ENCODE assay signal across 8 cellular contexts in the genomic region with DNA sequence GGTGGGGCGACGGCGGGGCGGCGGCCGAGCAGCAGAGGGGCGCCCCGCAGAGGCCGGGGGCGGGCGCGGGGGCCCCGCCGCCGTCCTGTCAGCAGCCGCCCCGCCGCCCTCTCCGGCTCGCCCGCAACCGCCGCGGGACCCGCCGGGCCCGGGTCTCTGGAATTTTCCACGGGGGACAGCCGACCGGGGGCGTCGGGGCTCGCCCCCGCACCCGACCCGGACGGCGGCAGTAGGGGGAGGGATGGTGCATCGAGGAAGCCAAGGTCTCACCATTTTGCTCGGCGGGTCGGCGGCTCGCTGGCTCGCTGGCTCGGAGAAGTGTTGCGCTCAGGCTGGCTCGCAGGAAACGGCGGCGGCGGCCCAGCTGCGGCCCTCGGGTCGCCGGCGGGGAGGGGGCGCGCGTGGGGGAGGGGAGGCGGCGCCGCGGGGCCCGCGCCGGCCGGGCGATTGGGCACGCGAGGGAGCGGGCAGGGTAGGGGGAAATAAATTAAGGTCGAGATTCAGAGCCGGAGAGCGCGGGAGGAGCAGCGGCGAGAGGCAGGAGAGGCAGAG. TPM values are rescaled to one million over a fixed set of nuclear protein-coding genes. Genes with fewer than 3 reads are reported as not detected.
DNase-seq lines count a peak whose midpoint lies in the region; ATAC-seq, FAIRE-seq and TF ChIP-seq lines count a peak whose summit lies in the region.

No MANE protein-coding gene starts in this region.

- no peaks in the 10 kb centered on the region for H3K27me3 ChIP-seq in bronchial epithelial cell (ENCODE audit: control insufficient read depth, insufficient read depth, low read length)
- no peaks in the 10 kb centered on the region for H3K27me3 ChIP-seq in right lobe of liver

- peak overlapping the region; percentile 97 for H3K27ac ChIP-seq in VCaP
- H3K27ac ChIP-seq in right lobe of liver = peak overlapping the region; percentile 70 to 94 (median 85)

- peak overlapping the region; percentile 93 for H3K4me3 ChIP-seq in bronchial epithelial cell (ENCODE audit: low read depth, low read length)
- peak overlapping the region; percentile 45 to 70 (median 66) for H3K4me3 ChIP-seq in right lobe of liver

- no peak for FAIRE-seq in bronchial epithelial cell (lab: Jason Lieb, UNC)

- DNase-seq in NCI-H1417 (lab: John Stamatoyannopoulos, UW) (peak in 2 of 3 experiments; percentile 41 to 77), NCI-H1417 treated with DMSO at 0.1 percent for 48 hours (lab: John Stamatoyannopoulos, UW) (no peak), bronchial epithelial cell (ENCODE audit: low read depth) (no peak), right lobe of liver (peak; percentile 46 to 70 (median 61)), midbrain (lab: John Stamatoyannopoulos, UW) (no peak)
- peak; percentile 24 for DNase-seq in stimulated activated CD8-positive, alpha-beta memory T cell treated with anti-CD3 and anti-CD28 coated beads, Interleukin-12 subunit alpha, Interleukin-12 subunit beta, amount 100 ng/mL, for 1 hour (ENCODE audit: low read depth)

- ATAC-seq in HG03025 (IDR thresholded peaks at IDR 0.05; ENCODE audit: low FRiP score, unreplicated experiment) = peak; percentile 11
- ATAC-seq in right lobe of liver = peak in 1 of 4 donors; percentile 2

- intact Hi-C loops in right lobe of liver (cut with DNase I) = no loop called here

- TF ChIP-seq CTCF in VCaP (conservative IDR thresholded peaks at IDR 0.05) = no peak
- no peak for TF ChIP-seq CTCF in bronchial epithelial cell (IDR thresholded peaks at IDR 0.05; ENCODE audit: insufficient read depth, low read length, severe bottlenecking)
- no peak for TF ChIP-seq CTCF in right lobe of liver (IDR thresholded peaks at IDR 0.05)

- H3K9me3 ChIP-seq in right lobe of liver = no peaks in the 10 kb centered on the region

- TF ChIP-seq POLR2A in right lobe of liver (IDR thresholded peaks at IDR 0.05) = no peak

- peaks cover 0 to 30% (median 16%) of the 10 kb centered on the region in 4 donors for H3K4me1 ChIP-seq in right lobe of liver

- WGBS in right lobe of liver (ENCODE audit: insufficient coverage, low coverage, low lambda C conversion rate, missing lambda C conversion rate) = under 1% methylated on average over 28 of the region's 78 CpGs

- H3K36me3 ChIP-seq in bronchial epithelial cell (ENCODE audit: control insufficient read depth, insufficient read depth, low read length) (no peaks in the 10 kb centered on the region), right lobe of liver (no peaks in the 10 kb centered on the region)

RNA-seq across cellular contexts. Expression of gene PPP3R1, which starts 0.4 kb away (rescaled TPM):
- 19.2 and 26.5 TPM in 2 replicates for total RNA-seq in bronchial epithelial cell
- total RNA-seq in right lobe of liver = 10 to 100 TPM; 21.0 to 37.9 (median 27.2) TPM

Comparison
In these comparisons a context has a peak if more than half of its experiments do, and no peak if none do; other contexts are left out.
1. DNase-seq: peak in NCI-H1417 (2 of 3), right lobe of liver (3 of 3) and stimulated activated CD8-positive, alpha-beta memory T cell treated with anti-CD3 and anti-CD28 coated beads, Interleukin-12 subunit alpha, Interleukin-12 subunit beta, amount 100 ng/mL, for 1 hour (single experiment); none in NCI-H1417 treated with DMSO at 0.1 percent for 48 hours (single experiment), bronchial epithelial cell (single experiment) and midbrain (single experiment).